ENCODE assay signal across 8 cellular contexts in genomic region chr14:104794099-104794498, GRCh38. TPM values are rescaled to one million over a fixed set of nuclear protein-coding genes. Genes with fewer than 3 reads are reported as not detected.
DNase-seq lines count a peak whose midpoint lies in the region; ATAC-seq, FAIRE-seq and TF ChIP-seq lines count a peak whose summit lies in the region.

No MANE protein-coding gene starts in this region.

- DNase-seq in A549 (ENCODE audit: low read depth in 1 of 2, low spot score in 1 of 2) = peak; percentile 60 to 73
- peak; percentile 53 for DNase-seq in H4 (ENCODE audit: low spot score)
- peak; percentile 33 for DNase-seq in T-helper 2 cell treated with Interferon-gamma antibody and Interleukin-4, amounts not matched to agents 5 μg/mL and 100 μg/mL, for 36 hours (ENCODE audit: low spot score)
- DNase-seq in memory B cell (ENCODE audit: low spot score in 2 of 2) = no peak
- no peak for DNase-seq in Kasumi-1 (lab: John Stamatoyannopoulos, UW)

- H3K4me1 ChIP-seq in A549 (peaks cover 41% of the 10 kb centered on the region), duodenal mucosa (ENCODE audit: control insufficient read depth in 1 of 2, insufficient read depth in 2 of 2, low read length in 2 of 2) (peaks cover 42 to 44% of the 10 kb centered on the region in 2 donors), thymus (ENCODE audit: control insufficient read depth, insufficient read depth, low read length) (peaks cover 17% of the 10 kb centered on the region)

- peak overlapping the region; percentile 91 for H3K4me3 Mint-ChIP-seq in T-helper 2 cell treated with Interferon-gamma antibody and Interleukin-4, amounts not matched to agents 5 μg/mL and 100 μg/mL, for 36 hours
- peak overlapping the region; percentile 86 for H3K4me3 Mint-ChIP-seq in memory B cell

- CTCF ChIA-PET in A549 (lab: Yijun Ruan, JAX) = interaction anchor here (0.8 to 2.1 kb wide), 6 partner anchors 15 to 27 kb away, joined by 3 to 10 read pairs (median 4); no protein-coding TSS in a partner anchor

- H3K36me3 ChIP-seq in duodenal mucosa (ENCODE audit: control insufficient read depth in 1 of 2, insufficient read depth in 2 of 2, low read length in 2 of 2) = peaks cover 12 to 22% of the 10 kb centered on the region in 2 donors
- H3K36me3 ChIP-seq in thymus (ENCODE audit: control insufficient read depth, insufficient read depth) = peaks cover 31% of the 10 kb centered on the region

- H3K9me3 Mint-ChIP-seq in T-helper 2 cell treated with Interferon-gamma antibody and Interleukin-4, amounts not matched to agents 5 μg/mL and 100 μg/mL, for 36 hours = no peaks in the 10 kb centered on the region
- no peaks in the 10 kb centered on the region for H3K9me3 Mint-ChIP-seq in memory B cell

- no peak for TF ChIP-seq CTCF in A549 (IDR thresholded peaks at IDR 0.05)

- H3K9ac ChIP-seq in duodenal mucosa (ENCODE audit: low read depth in 1 of 2, low read length in 2 of 2) = peak overlapping the region; percentile 76 to 92

- POLR2A ChIA-PET in A549 (lab: Yijun Ruan, JAX) = no interaction called here

- H3K4me3 ChIP-seq in A549 (peak overlapping the region; percentile 94), duodenal mucosa (ENCODE audit: low read depth in 1 of 2, low read length in 2 of 2) (peak overlapping the region; percentile 81 to 87), thymus (ENCODE audit: low read length) (peak overlapping the region; percentile 91)

- no peaks in the 10 kb centered on the region for H3K27me3 ChIP-seq in duodenal mucosa (ENCODE audit: control insufficient read depth in 1 of 2, insufficient read depth in 2 of 2, low read length in 2 of 2)
- peaks cover 10% of the 10 kb centered on the region for H3K27me3 ChIP-seq in thymus (ENCODE audit: control insufficient read depth, insufficient read depth)

- peak overlapping the region; percentile 75 for H3K27ac Mint-ChIP-seq in T-helper 2 cell treated with Interferon-gamma antibody and Interleukin-4, amounts not matched to agents 5 μg/mL and 100 μg/mL, for 36 hours
- no peak overlapping the region for H3K27ac Mint-ChIP-seq in memory B cell

- H3K27ac ChIP-seq in A549 (peak overlapping the region; percentile 95 to 98; a peak in 4 of 6 replicates), duodenal mucosa (ENCODE audit: low read depth, low read length) (no peak overlapping the region), thymus (ENCODE audit: low read depth) (no peak overlapping the region)

- H3K27me3 Mint-ChIP-seq in T-helper 2 cell treated with Interferon-gamma antibody and Interleukin-4, amounts not matched to agents 5 μg/mL and 100 μg/mL, for 36 hours (ENCODE audit: low read depth) = no peaks in the 10 kb centered on the region
- H3K27me3 Mint-ChIP-seq in memory B cell = no peaks in the 10 kb centered on the region

- 46% methylated on average over 8 of the region's 15 CpGs for WGBS in A549 (ENCODE audit: missing lambda C conversion rate)
- WGBS in thymus = 39% methylated on average over 15 of the region's 15 CpGs

- H3K9me3 ChIP-seq in A549 (no peaks in the 10 kb centered on the region), duodenal mucosa (ENCODE audit: control insufficient read depth in 1 of 2, low read length in 2 of 2) (no peaks in the 10 kb centered on the region), thymus (ENCODE audit: control insufficient read depth) (no peaks in the 10 kb centered on the region)

- TF ChIP-seq RAD21 in A549 (conservative IDR thresholded peaks at IDR 0.05 in 1 of 2, IDR thresholded peaks at IDR 0.05 in 1 of 2) = no peak

- no peak for TF ChIP-seq EP300 in A549 (IDR thresholded peaks at IDR 0.05)

- ATAC-seq in A549 (peak in 1 of 2 experiments; percentile 57; a peak in 3 of 6 replicates), memory B cell (ENCODE audit: low read depth) (no peak), HG03460 (IDR thresholded peaks at IDR 0.05; ENCODE audit: unreplicated experiment) (no peak)

- H3K36me3 Mint-ChIP-seq in T-helper 2 cell treated with Interferon-gamma antibody and Interleukin-4, amounts not matched to agents 5 μg/mL and 100 μg/mL, for 36 hours (ENCODE audit: low read depth) = peaks cover 13% of the 10 kb centered on the region
- peaks cover 7% of the 10 kb centered on the region for H3K36me3 Mint-ChIP-seq in memory B cell

- H3K4me2 ChIP-seq in A549 = peak overlapping the region; percentile 89

- peaks cover 32% of the 10 kb centered on the region for H3K4me1 Mint-ChIP-seq in T-helper 2 cell treated with Interferon-gamma antibody and Interleukin-4, amounts not matched to agents 5 μg/mL and 100 μg/mL, for 36 hours (ENCODE audit: low read depth)
- peaks cover 40% of the 10 kb centered on the region for H3K4me1 Mint-ChIP-seq in memory B cell

- TF ChIP-seq POLR2A in A549 (IDR thresholded peaks at IDR 0.05; ENCODE audit: low read length) = no peak

- no peak for FAIRE-seq in A549 (lab: Jason Lieb, UNC)

TF ChIP-seq in A549, 52 proteins besides CTCF, POLR2A, EP300 and RAD21:
- TF ChIP-seq CBX2 (IDR thresholded peaks at IDR 0.05; ENCODE audit: borderline replicate concordance, low read depth) = no peak
- TF ChIP-seq, protein P1, sequence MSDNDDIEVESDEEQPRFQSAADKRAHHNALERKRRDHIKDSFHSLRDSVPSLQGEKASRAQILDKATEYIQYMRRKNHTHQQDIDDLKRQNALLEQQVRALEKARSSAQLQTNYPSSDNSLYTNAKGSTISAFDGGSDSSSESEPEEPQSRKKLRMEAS (IDR thresholded peaks at IDR 0.05) = peak; percentile 26; the same call in 1 of the 2 replicates

RNA-seq across cellular contexts. Expression of gene AKT1, which starts 1.4 kb away (rescaled TPM):
- 66.0 and 70.2 TPM in 2 replicates for polyA plus RNA-seq in A549 (2011; rRNA removed)
- polyA plus RNA-seq in A549 (2012; cell fraction: cytosol; rRNA removed) = 164 and 170 TPM in 2 replicates
- 315 and 328 TPM in 2 replicates for polyA plus RNA-seq in A549 (2012; cell fraction: nucleus; rRNA removed)
- 87.1 to 93.8 TPM (median 93.0 TPM) in 3 replicates for polyA plus RNA-seq in A549 (2017; fragmentation: RNase III; extraction: RNeasy Plus Mini Kit Qiagen cat#74134 plus additional on column Dnase treatment)
- 138 and 139 TPM in 2 replicates for polyA minus RNA-seq in A549 (2011; rRNA and poly(A)+ RNA removed)
- 86.5 and 127 TPM in 2 replicates for total RNA-seq in H4 (2014; rRNA removed; shearing (Covaris generic))
- polyA plus RNA-seq in thymus = 90.9 TPM

RNA-seq across cellular contexts. Expression of gene ZBTB42, which starts 6.8 kb away (rescaled TPM):
- 1.6 and 2.1 TPM in 2 replicates for polyA plus RNA-seq in A549 (2011; rRNA removed)
- polyA plus RNA-seq in A549 (2012; cell fraction: cytosol; rRNA removed) = 1.6 and 2.9 TPM in 2 replicates
- 2.3 and 2.9 TPM in 2 replicates for polyA plus RNA-seq in A549 (2012; cell fraction: nucleus; rRNA removed)
- polyA plus RNA-seq in A549 (2017; fragmentation: RNase III; extraction: RNeasy Plus Mini Kit Qiagen cat#74134 plus additional on column Dnase treatment) = 2.3 to 3.1 TPM (median 2.6 TPM) in 3 replicates
- 3.9 and 4.1 TPM in 2 replicates for polyA minus RNA-seq in A549 (2011; rRNA and poly(A)+ RNA removed)
- total RNA-seq in H4 (2014; rRNA removed; shearing (Covaris generic)) = 0.83 and 2.9 TPM in 2 replicates
- polyA plus RNA-seq in thymus = 3.2 TPM

RNA-seq across cellular contexts. Expression of gene SIVA1, which starts 41.2 kb away (rescaled TPM):
- polyA plus RNA-seq in A549 (2011; rRNA removed) (90.0 and 94.2 TPM in 2 replicates), A549 (2017; fragmentation: RNase III; extraction: RNeasy Plus Mini Kit Qiagen cat#74134 plus additional on column Dnase treatment) (157 to 169 TPM (median 163 TPM) in 3 replicates), thymus (143 TPM)
- polyA plus RNA-seq in A549 (2012; cell fraction: cytosol; rRNA removed) = 477 and 601 TPM in 2 replicates
- polyA plus RNA-seq in A549 (2012; cell fraction: nucleus; rRNA removed) = 376 and 581 TPM in 2 replicates
- 12.3 and 14.4 TPM in 2 replicates for polyA minus RNA-seq in A549 (2011; rRNA and poly(A)+ RNA removed)
- 286 and 381 TPM in 2 replicates for total RNA-seq in H4 (2014; rRNA removed; shearing (Covaris generic))

Comparison
In these comparisons a context has a peak if more than half of its experiments do, and no peak if none do; other contexts are left out.
1. DNase-seq: peak in A549 (2 of 2), H4 (single experiment) and T-helper 2 cell treated with Interferon-gamma antibody and Interleukin-4, amounts not matched to agents 5 μg/mL and 100 μg/mL, for 36 hours (single experiment); none in memory B cell (0 of 2) and Kasumi-1 (0 of 2).
2. H3K27ac ChIP-seq: peak in A549 (2 of 2); none in duodenal mucosa (single experiment) and thymus (single experiment).
3. Peak in every context shown above with its lines, with median percentiles within 50 percentile points of each other: H3K4me3 ChIP-seq.